Comparison of ENCODE assay signal across 12 cellular contexts in the genomic region with DNA sequence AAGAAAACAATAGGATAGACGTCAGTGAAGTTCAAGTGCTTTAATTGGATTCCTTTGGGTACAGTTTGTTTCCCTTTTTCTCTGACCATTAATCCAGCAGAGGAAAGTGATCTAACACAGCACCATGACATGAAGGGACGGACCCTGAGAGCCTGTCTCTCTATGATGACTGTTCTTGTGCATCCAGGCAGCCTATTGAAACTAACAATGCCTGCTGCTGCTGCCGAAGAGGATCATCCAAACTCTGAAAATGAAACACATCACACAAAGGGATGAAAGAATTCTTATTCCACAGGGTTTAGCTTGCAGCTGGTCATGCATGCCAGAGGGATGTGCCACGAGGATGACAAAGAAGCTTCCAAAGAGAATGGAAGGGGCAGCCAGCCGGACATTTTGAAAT.
DNase-seq lines count a peak whose midpoint lies in the region; ATAC-seq and TF ChIP-seq lines count a peak whose summit lies in the region.
"Had no signal": no experiment of that assay in that cellular context is flagged by ENCODE, and none has a peak within 500 bp of the region (broad histone marks: within the 10 kb centered on the region; RNA-seq: fewer than 3 reads in every experiment).

No MANE protein-coding gene starts in this region.

- ATAC-seq in HG03135 (IDR thresholded peaks at IDR 0.05; ENCODE audit: unreplicated experiment), result no peak
- ATAC-seq: stimulated activated naive CD8-positive, alpha-beta T cell treated with anti-CD3 and anti-CD28 coated beads, Interleukin-15, Interleukin-2, amounts not matched to agents 100 U/mL and 50 U/mL, for 24 hours had no signal

- TF ChIP-seq CTCF in choroid plexus epithelial cell (conservative IDR thresholded peaks at IDR 0.05; ENCODE audit: low read depth, low read length), result no peak

- DNase-seq in H4 (ENCODE audit: low spot score), result peak; percentile 22
- peak; percentile 7 for DNase-seq in choroid plexus epithelial cell (ENCODE audit: low read depth)
- peak; percentile 57 for DNase-seq in kidney glomerular epithelial cell (lab: John Stamatoyannopoulos, UW)
- DNase-seq in stromal cell of bone marrow (ENCODE audit: low read depth), result peak; percentile 53
- DNase-seq in activated CD8-positive, alpha-beta memory T cell treated with anti-CD3 and anti-CD28 coated beads for 24 hours, result no peak
- no peak for DNase-seq in NK-92 treated with Interleukin-12 subunit alpha and Interleukin-12 subunit beta, amount 100 ng/mL, for 24 hours (lab: John Stamatoyannopoulos, UW)
- no peak for DNase-seq in stimulated activated CD4-positive, alpha-beta T cell treated with anti-CD3 and anti-CD28 coated beads, Interleukin-4, amount 100 ng/mL, for 4 hours
- DNase-seq: central memory CD4-positive, alpha-beta T cell; stimulated activated CD4-positive, alpha-beta T cell treated with anti-CD3 and anti-CD28 coated beads, Interleukin-12 subunit alpha, Interleukin-12 subunit beta, amount 100 ng/mL, for 4 hours; stimulated activated naive CD8-positive, alpha-beta T cell treated with anti-CD3 and anti-CD28 coated beads, Interleukin-15, Interleukin-2, amounts not matched to agents 100 U/mL and 50 U/mL, for 24 hours had no signal

- H3K4me3 ChIP-seq in choroid plexus epithelial cell (ENCODE audit: low read depth, low read length), result no peak overlapping the region
- H3K4me3 ChIP-seq: SK-N-MC had no signal

Comparison
In these comparisons a context has a peak if more than half of its experiments do, and no peak if none do; other contexts are left out.
1. DNase-seq: peak in H4 (single experiment), choroid plexus epithelial cell (single experiment), kidney glomerular epithelial cell (single experiment) and stromal cell of bone marrow (single experiment); none in activated CD8-positive, alpha-beta memory T cell treated with anti-CD3 and anti-CD28 coated beads for 24 hours (single experiment), NK-92 treated with Interleukin-12 subunit alpha and Interleukin-12 subunit beta, amount 100 ng/mL, for 24 hours (single experiment) and stimulated activated CD4-positive, alpha-beta T cell treated with anti-CD3 and anti-CD28 coated beads, Interleukin-4, amount 100 ng/mL, for 4 hours (0 of 2).